In the genomic region with DNA sequence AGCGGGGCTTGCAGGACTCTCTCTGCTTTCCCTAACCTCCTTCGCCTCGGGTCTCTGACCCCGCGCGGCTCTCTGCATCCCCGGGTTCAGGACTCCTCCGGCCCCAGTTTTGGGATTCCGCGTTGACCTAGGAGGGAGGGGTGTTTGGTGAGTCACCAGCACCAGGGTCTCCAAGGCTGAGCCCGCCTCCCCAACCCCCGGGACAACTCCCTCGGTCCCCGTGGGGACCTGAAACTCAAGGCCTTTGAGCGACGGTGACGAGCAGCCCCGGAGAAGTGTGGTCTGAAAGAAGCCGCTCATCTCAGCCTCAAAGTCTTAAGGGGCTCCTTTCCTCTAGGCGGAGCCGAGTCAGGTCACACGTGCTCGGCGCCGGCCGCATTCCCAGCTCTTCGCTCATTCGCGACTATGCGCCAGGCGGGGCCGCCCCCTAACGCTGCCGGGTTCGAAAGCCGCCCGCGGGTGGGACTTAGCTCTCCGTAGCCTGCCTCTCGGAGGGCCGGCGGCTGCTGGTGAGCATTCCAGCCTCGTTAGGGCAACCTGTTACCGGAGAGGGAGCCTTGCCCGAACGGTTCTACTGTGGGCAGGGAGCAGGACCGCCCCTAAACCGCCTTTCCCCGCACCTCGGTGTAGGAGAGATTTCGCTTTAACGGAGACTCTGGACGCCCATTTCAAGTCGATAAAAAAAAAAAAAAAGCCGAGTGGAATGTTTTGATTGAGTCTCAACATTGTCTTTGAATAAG, we compare ENCODE assay signal across 8 cellular contexts. TPM values are rescaled to one million over a fixed set of nuclear protein-coding genes. Genes with fewer than 3 reads are reported as not detected.
A peak's percentile ranks its signal among the peaks of the same experiment; 100 is the strongest.
DNase-seq lines count a peak whose midpoint lies in the region; ATAC-seq and TF ChIP-seq lines count a peak whose summit lies in the region.

No MANE protein-coding gene starts in this region.

- no peak overlapping the region for H3K27ac ChIP-seq in HL-60 (replicated peaks)
- H3K27ac ChIP-seq in ascending aorta, result no peak overlapping the region
- no peak overlapping the region for H3K27ac ChIP-seq in tibial nerve

- peak; percentile 60 for ATAC-seq in left colon
- no peak for ATAC-seq in HG02973 (IDR thresholded peaks at IDR 0.05; ENCODE audit: unreplicated experiment)

- DNase-seq in stimulated activated CD4-positive, alpha-beta T cell treated with anti-CD3 and anti-CD28 coated beads, Interleukin-15, amount 100 ng/mL, for 24 hours, result peak; percentile 58
- no peak for DNase-seq in stimulated activated CD4-positive, alpha-beta T cell treated with anti-CD3 and anti-CD28 coated beads, Interleukin-4, amount 100 ng/mL, for 24 hours
- no peak for DNase-seq in HL-60 (ENCODE audit: low read depth in 1 of 2, low spot score in 1 of 2)
- DNase-seq in ascending aorta (ENCODE audit: low spot score in 2 of 2), result no peak
- DNase-seq in left colon, result peak; percentile 27 to 32
- DNase-seq in tibial nerve (ENCODE audit: low spot score in 2 of 2), result no peak
- DNase-seq in amniotic stem cell (lab: John Stamatoyannopoulos, UW), result no peak

- H3K9me3 ChIP-seq in ascending aorta (no peaks in the 10 kb centered on the region), tibial nerve (no peaks in the 10 kb centered on the region)

- peak overlapping the region; percentile 39 for H3K4me3 ChIP-seq in HL-60 (replicated peaks; ENCODE audit: insufficient read depth, low read length)
- H3K4me3 ChIP-seq in ascending aorta, result peak overlapping the region; percentile 39 to 63
- peak overlapping the region in 3 of 4 donors; percentile 16 to 37 (median 35) for H3K4me3 ChIP-seq in tibial nerve

- H3K4me1 ChIP-seq in ascending aorta (peaks cover 9 to 11% of the 10 kb centered on the region in 2 donors), tibial nerve (peaks cover 0 to 60% (median 22%) of the 10 kb centered on the region in 4 donors)

- TF ChIP-seq EP300 in tibial nerve (IDR thresholded peaks at IDR 0.05), result no peak

- H3K36me3 ChIP-seq in ascending aorta (no peaks in the 10 kb centered on the region), tibial nerve (no peaks in the 10 kb centered on the region)

- TF ChIP-seq POLR2A in tibial nerve (IDR thresholded peaks at IDR 0.05), result no peak

- intact Hi-C loops in ascending aorta (cut with DNase I), result no loop called here
- intact Hi-C loops in left colon (cut with DNase I, micrococcal nuclease), result no loop called here

- WGBS in tibial nerve, 2 donors, result 1 to 2% methylated on average over 46 to 48 of the region's 55 CpGs

- no peak for TF ChIP-seq CTCF in HL-60 (IDR thresholded peaks at IDR 0.05; ENCODE audit: insufficient read depth, low read length)
- no peak for TF ChIP-seq CTCF in ascending aorta (IDR thresholded peaks at IDR 0.05)
- no peak for TF ChIP-seq CTCF in tibial nerve (IDR thresholded peaks at IDR 0.05)

- peaks cover 83% of the 10 kb centered on the region for H3K27me3 ChIP-seq in HL-60 (ENCODE audit: insufficient read depth, poor library complexity, severe bottlenecking)
- peaks cover 51% of the 10 kb centered on the region for H3K27me3 ChIP-seq in ascending aorta
- peaks cover 2 to 100% of the 10 kb centered on the region in 2 donors for H3K27me3 ChIP-seq in tibial nerve

RNA-seq across cellular contexts. Expression of gene PRDM13, which starts 3.0 kb away (rescaled TPM):
- total RNA-seq in ascending aorta (not detected), left colon (not detected), tibial nerve (not detected)

RNA-seq across cellular contexts. Expression of gene CCNC, which starts 35.1 kb away (rescaled TPM):
- total RNA-seq in ascending aorta (29.9 TPM), left colon (10 to 100 TPM; 40.9 to 50.0 TPM), tibial nerve (10 to 100 TPM; 22.7 to 48.3 (median 30.3) TPM)

Comparison
In these comparisons a context has a peak if more than half of its experiments do, and no peak if none do; other contexts are left out.
1. DNase-seq: peak in stimulated activated CD4-positive, alpha-beta T cell treated with anti-CD3 and anti-CD28 coated beads, Interleukin-15, amount 100 ng/mL, for 24 hours (single experiment) and left colon (2 of 2); none in stimulated activated CD4-positive, alpha-beta T cell treated with anti-CD3 and anti-CD28 coated beads, Interleukin-4, amount 100 ng/mL, for 24 hours (single experiment), HL-60 (0 of 2), ascending aorta (0 of 2), tibial nerve (0 of 2) and amniotic stem cell (single experiment).
2. Peak in every context shown above with its lines, with median percentiles within 50 percentile points of each other: H3K4me3 ChIP-seq.